Comparison of ENCODE assay signal across 17 cellular contexts in the genomic region with DNA sequence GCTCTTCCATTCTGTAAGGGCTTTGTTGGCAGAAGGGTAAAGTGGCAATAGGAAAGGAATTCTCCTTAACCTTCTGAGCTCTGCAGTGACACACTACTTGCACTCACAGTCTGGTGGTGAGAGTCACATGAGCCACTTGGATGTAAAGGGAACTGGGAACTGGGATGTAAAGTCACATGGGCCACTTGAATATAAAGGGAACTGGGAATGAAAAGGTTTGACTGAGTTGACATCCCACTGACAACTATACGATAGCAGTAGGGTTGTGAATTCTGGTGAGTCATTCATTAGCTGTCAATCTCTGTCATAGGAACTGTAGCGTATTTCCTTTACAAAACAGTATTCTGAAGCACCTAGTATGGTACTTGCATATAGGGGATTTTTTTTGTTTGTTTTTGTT. TPM values are rescaled to one million over a fixed set of nuclear protein-coding genes. Genes with fewer than 3 reads are reported as not detected.
DNase-seq lines count a peak whose midpoint lies in the region; ATAC-seq, FAIRE-seq and TF ChIP-seq lines count a peak whose summit lies in the region.
"Had no signal": no experiment of that assay in that cellular context is flagged by ENCODE, and none has a peak within 500 bp of the region (broad histone marks: within the 10 kb centered on the region; RNA-seq: fewer than 3 reads in every experiment).

No MANE protein-coding gene starts in this region.

- no peak overlapping the region for H3K4me3 ChIP-seq in heart left ventricle
- 0 out of 2 replicates have a peak overlapping the region, but pooled peaks have one; percentile 8 for H3K4me3 ChIP-seq in GM12878
- H3K4me3 ChIP-seq in upper lobe of left lung, result no peak overlapping the region
- H3K4me3 ChIP-seq: ascending aorta, gastrocnemius medialis, SJSA1 had no signal

- CTCF ChIA-PET in GM12878 (lab: Yijun Ruan, JAX), result interaction anchor here (0.9 kb wide), 1 partner anchor 30 kb away, joined by 3 read pairs; no protein-coding TSS in a partner anchor

- no peak overlapping the region for H3K9ac ChIP-seq in GM12878 (ENCODE audit: control insufficient read depth, insufficient read depth, low read length)

- peak overlapping the region; percentile 50 for H3K4me2 ChIP-seq in GM12878 (ENCODE audit: control insufficient read depth, insufficient read depth)

- SMC1A ChIA-PET in GM12878 (lab: Charles Lee; ENCODE audit: uncharacterized antibody, unreplicated experiment), result interaction anchor here (1.0 kb wide), 1 partner anchor 16 kb away, joined by 3 read pairs; no protein-coding TSS in a partner anchor

- in situ Hi-C loops in GM12878 (cut with MboI), result loop anchor here (10.0 kb wide), 1 partner anchor 157 kb away; no protein-coding TSS in a partner anchor

- no peak for TF ChIP-seq RAD21 in GM12878 (IDR thresholded peaks at IDR 0.05; ENCODE audit: insufficient read depth, low read depth, low read length)

- H3K79me2 ChIP-seq in GM12878 (ENCODE audit: control insufficient read depth, insufficient read depth, low read length), result peaks cover 92% of the 10 kb centered on the region

- TF ChIP-seq EP300 in GM12878 (IDR thresholded peaks at IDR 0.05; ENCODE audit: borderline replicate concordance in 1 of 2, control insufficient read depth in 1 of 2, low read depth in 2 of 2, low read length in 2 of 2), result no peak
- TF ChIP-seq EP300 in upper lobe of left lung (IDR thresholded peaks at IDR 0.05), result no peak

- no peak overlapping the region for H3K27ac Mint-ChIP-seq in osteocyte (ENCODE audit: unreplicated experiment)
- H3K27ac Mint-ChIP-seq: activated CD4-positive, alpha-beta memory T cell treated with anti-CD3 and anti-CD28 coated beads, Interleukin-2, amount 10 ng/mL, durations not matched to agents 7 days and 5 days had no signal

- no peaks in the 10 kb centered on the region for H3K9me3 Mint-ChIP-seq in osteocyte (ENCODE audit: unreplicated experiment)
- H3K9me3 Mint-ChIP-seq: activated CD4-positive, alpha-beta memory T cell treated with anti-CD3 and anti-CD28 coated beads, Interleukin-2, amount 10 ng/mL, durations not matched to agents 7 days and 5 days had no signal

- no peak overlapping the region for H2AFZ ChIP-seq in GM12878 (ENCODE audit: control insufficient read depth, low read depth, low read length)

- POLR2A ChIA-PET in GM12878 (lab: Charles Lee), result no interaction called here

- H3K9me3 ChIP-seq in heart left ventricle, result no peaks in the 10 kb centered on the region
- no peaks in the 10 kb centered on the region for H3K9me3 ChIP-seq in GM12878 (replicated peaks; ENCODE audit: control insufficient read depth, insufficient read depth, low read length)
- H3K9me3 ChIP-seq in upper lobe of left lung, result no peaks in the 10 kb centered on the region
- H3K9me3 ChIP-seq: ascending aorta, gastrocnemius medialis, SJSA1 had no signal

- H3K27ac ChIP-seq in heart left ventricle (peak overlapping the region in 1 of 12 donors; percentile 33), GM12878 (ENCODE audit: control insufficient read depth, insufficient read depth) (no peak overlapping the region), upper lobe of left lung (no peak overlapping the region)
- H3K27ac ChIP-seq: ascending aorta, gastrocnemius medialis, HL-60, SJSA1 had no signal

- RAD21 ChIA-PET in GM12878 (lab: Charles Lee; ENCODE audit: unreplicated experiment), result interaction anchor here (0.6 to 0.8 kb wide), 2 partner anchors 30 to 47 kb away, joined by 4 read pairs; no protein-coding TSS in a partner anchor

- H3K4me1 Mint-ChIP-seq in osteocyte (ENCODE audit: unreplicated experiment), result peaks cover 19% of the 10 kb centered on the region

- no peaks in the 10 kb centered on the region for H3K27me3 Mint-ChIP-seq in osteocyte (ENCODE audit: unreplicated experiment)
- H3K27me3 Mint-ChIP-seq: activated CD4-positive, alpha-beta memory T cell treated with anti-CD3 and anti-CD28 coated beads, Interleukin-2, amount 10 ng/mL, durations not matched to agents 7 days and 5 days had no signal

- TF ChIP-seq CTCF in heart left ventricle (IDR thresholded peaks at IDR 0.05) (no peak), GM12878 (IDR thresholded peaks at IDR 0.05 in 2 of 3, conservative IDR thresholded peaks at IDR 0.05 in 1 of 3; ENCODE audit: control insufficient read depth in 2 of 3, extremely low read depth in 1 of 3, insufficient read depth in 1 of 3, low read depth in 3 of 3, low read length in 3 of 3) (no peak), upper lobe of left lung (IDR thresholded peaks at IDR 0.05) (no peak), osteocyte (IDR thresholded peaks at IDR 0.05) (no peak)

- no peaks in the 10 kb centered on the region; the same call in 1 of the 2 replicates for H4K20me1 ChIP-seq in GM12878 (ENCODE audit: control insufficient read depth, insufficient read depth)

- H3K4me3 Mint-ChIP-seq in osteocyte (ENCODE audit: unreplicated experiment), result no peak overlapping the region
- H3K4me3 Mint-ChIP-seq: activated CD4-positive, alpha-beta memory T cell treated with anti-CD3 and anti-CD28 coated beads, Interleukin-2, amount 10 ng/mL, durations not matched to agents 7 days and 5 days had no signal

- H3K4me1 ChIP-seq in heart left ventricle, result peaks cover 8 to 57% (median 28%) of the 10 kb centered on the region in 12 donors
- peaks cover 4% of the 10 kb centered on the region; the same call in 1 of the 2 replicates for H3K4me1 ChIP-seq in GM12878 (ENCODE audit: control insufficient read depth, insufficient read depth, low read length)
- peaks cover 23 to 51% (median 31%) of the 10 kb centered on the region in 4 donors for H3K4me1 ChIP-seq in upper lobe of left lung

- H3K36me3 Mint-ChIP-seq in osteocyte (ENCODE audit: unreplicated experiment), result peaks cover 22% of the 10 kb centered on the region

- intact Hi-C loops in heart left ventricle (cut with DNase I), result no loop called here
- intact Hi-C loops in Right ventricle myocardium inferior (cut with DNase I), result no loop called here
- intact Hi-C loops in GM12878 (cut with micrococcal nuclease; ENCODE audit: unreplicated experiment), result loop anchor here (10.0 kb wide), 1 partner anchor 467 kb away; the partner anchor contains the start of gene LANCL1

- ATAC-seq in heart left ventricle (peak in 3 of 4 donors; percentile 30 to 55 (median 49)), Right ventricle myocardium inferior (no peak), GM12878 (peak; percentile 18; the same call in 2 of the 3 replicates), upper lobe of left lung (ENCODE audit: low FRiP score in 2 of 2) (peak; percentile 53 to 73), GM21360 (IDR thresholded peaks at IDR 0.05; ENCODE audit: unreplicated experiment) (no peak), HG03175 (IDR thresholded peaks at IDR 0.05; ENCODE audit: unreplicated experiment) (no peak)
- ATAC-seq: gastrocnemius medialis had no signal

- BruUV-seq in GM12878 (replicated peaks; lab: Mats Ljungman, UMichigan), result no TSS peak

- WGBS in heart left ventricle, 4 donors, result 58 to 81% (median 71%) methylated on average over 2 of the region's 2 CpGs
- 49% methylated on average over 2 of the region's 2 CpGs for WGBS in GM12878 (ENCODE audit: insufficient coverage, insufficient replicate concordance, low lambda C conversion rate, missing lambda C conversion rate)
- WGBS in upper lobe of left lung, 2 donors, result 81% methylated on average over 2 of the region's 2 CpGs

- DNase-seq in heart left ventricle (no peak), Right ventricle myocardium inferior (ENCODE audit: missing footprints) (no peak), GM12878 (ENCODE audit: low read depth, low spot score) (no peak), iris pigment epithelial cell (ENCODE audit: low read depth) (peak; percentile 5), upper lobe of left lung (peak in 1 of 2 donors; percentile 56), osteocyte (ENCODE audit: extremely low spot score, unreplicated experiment) (no peak)
- DNase-seq: activated CD4-positive, alpha-beta memory T cell treated with anti-CD3 and anti-CD28 coated beads, Interleukin-2, amount 10 ng/mL, durations not matched to agents 7 days and 5 days; effector CD8-positive, alpha-beta T cell; gastrocnemius medialis; HCEC 1CT; NCI-H2081 had no signal

- no peaks in the 10 kb centered on the region for H3K27me3 ChIP-seq in heart left ventricle
- H3K27me3 ChIP-seq in GM12878 (replicated peaks in 1 of 2; ENCODE audit: control insufficient read depth in 2 of 2, insufficient read depth in 2 of 2, low read length in 1 of 2), result no peaks in the 10 kb centered on the region
- no peaks in the 10 kb centered on the region for H3K27me3 ChIP-seq in upper lobe of left lung
- H3K27me3 ChIP-seq: ascending aorta, gastrocnemius medialis, SJSA1 had no signal

- TF ChIP-seq POLR2A in heart left ventricle (IDR thresholded peaks at IDR 0.05) (no peak), GM12878 (IDR thresholded peaks at IDR 0.05; ENCODE audit: low read depth, low read length) (no peak), upper lobe of left lung (IDR thresholded peaks at IDR 0.05) (no peak)

- no peak for FAIRE-seq in GM12878 (lab: Jason Lieb, UNC)
- FAIRE-seq: TTC549 had no signal

- H3K36me3 ChIP-seq in heart left ventricle, result peaks cover 0 to 55% (median 26%) of the 10 kb centered on the region in 9 donors
- H3K36me3 ChIP-seq in GM12878 (ENCODE audit: control insufficient read depth in 2 of 2, insufficient read depth in 2 of 2, low read length in 1 of 2), result peaks cover 0 to 24% of the 10 kb centered on the region in 2 experiments; a peak in 1 of 4 replicates
- peaks cover 0 to 35% (median 6%) of the 10 kb centered on the region in 4 donors for H3K36me3 ChIP-seq in upper lobe of left lung

TF ChIP-seq in GM12878, 131 proteins besides CTCF, POLR2A, EP300 and RAD21 (continues in another document):
- TF ChIP-seq FOXK2 (IDR thresholded peaks at IDR 0.05), result no peak

RNA-seq across cellular contexts. Expression of gene RPE, which starts 5.5 kb away (rescaled TPM):
- total RNA-seq in heart left ventricle (10 to 100 TPM; 10.7 to 29.8 (median 17.0) TPM), Right ventricle myocardium inferior (15.4 TPM), GM12878 (2014; rRNA removed) (41.5 and 48.3 TPM in 2 replicates), GM12878 (2014; rRNA removed; fragmentation: Illumina TruSeq; extraction: Trizol) (49.5 and 55.6 TPM in 2 replicates), GM12878 (2021) (47.8 and 52.4 TPM in 2 replicates), upper lobe of left lung (10 to 100 TPM; 15.7 to 46.0 (median 34.2) TPM), osteocyte (39.0 and 45.7 TPM in 2 replicates)
- polyA plus RNA-seq in heart left ventricle (10 to 100 TPM in 1 of 2 donors, 1 to 10 TPM in 1; 5.8 to 19.0 TPM), GM12878 (2011; rRNA removed) (75.3 and 87.2 TPM in 2 replicates), GM12878 (2014; fragmentation: Illumina TruSeq; extraction: Trizol) (46.2 and 47.1 TPM in 2 replicates), GM12878 (2014; fragmentation: Nextera tagmentation; extraction: Ambion mirVana) (10 to 100 TPM; 45.9 to 49.8 TPM), GM12878 (2014; rRNA removed) (42.3 and 43.2 TPM in 2 replicates), GM12878 (2016; fragmentation: Nextera tagmentation; extraction: Ambion mirVana) (10 to 100 TPM; 46.0 to 46.6 TPM)
- 138 TPM in 2 replicates for total RNA-seq in GM12878 (2013; cell fraction: nucleolus; rRNA removed)
- 21.3 TPM for polyA plus RNA-seq in GM12878 (2011; ENCODE audit: low read depth)
- 69.7 and 89.4 TPM in 2 replicates for polyA plus RNA-seq in GM12878 (2011; cell fraction: cytosol; rRNA removed)
- 54.1 and 64.9 TPM in 2 replicates for polyA plus RNA-seq in GM12878 (2011; cell fraction: nucleus; rRNA removed)
- 16.2 and 21.8 TPM in 2 replicates for polyA plus RNA-seq in GM12878 (2012)
- 127 and 145 TPM in 2 replicates for polyA minus RNA-seq in GM12878 (2011; rRNA and poly(A)+ RNA removed)
- polyA minus RNA-seq in GM12878 (2011; cell fraction: cytosol; rRNA and poly(A)+ RNA removed), result 47.1 and 52.7 TPM in 2 replicates
- 53.0 and 58.2 TPM in 2 replicates for polyA minus RNA-seq in GM12878 (2011; cell fraction: nucleus; rRNA and poly(A)+ RNA removed)

Comparison
In these comparisons a context has a peak if more than half of its experiments do, and no peak if none do; other contexts are left out.
1. ATAC-seq: peak in heart left ventricle (3 of 4), GM12878 (single experiment) and upper lobe of left lung (2 of 2); none in Right ventricle myocardium inferior (single experiment), GM21360 (single experiment) and HG03175 (single experiment).